In the genomic region with DNA sequence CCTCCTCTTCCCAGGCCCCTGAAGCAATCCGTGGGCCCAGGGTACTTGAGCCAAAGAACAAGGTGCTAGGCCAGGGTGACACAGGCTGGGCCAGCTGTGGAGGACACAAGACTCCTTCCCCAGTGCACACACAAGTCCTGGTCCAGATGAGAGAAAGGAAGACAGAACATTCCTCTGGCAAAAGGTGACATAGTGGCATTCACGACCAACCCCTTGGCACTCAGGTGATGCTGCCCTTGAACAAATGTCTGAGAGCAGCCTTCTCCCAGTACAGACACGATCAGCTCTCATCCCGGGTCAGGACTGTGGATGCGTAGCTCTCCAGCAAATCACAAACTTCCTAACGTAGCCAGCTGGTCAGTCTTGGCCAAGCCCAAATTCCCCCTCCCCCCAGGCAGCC, we compare ENCODE assay signal across 22 cellular contexts.
"Had no signal": no experiment of that assay in that cellular context is flagged by ENCODE, and none has a peak within 500 bp of the region (broad histone marks: within the 10 kb centered on the region; RNA-seq: fewer than 3 reads in every experiment).

No MANE protein-coding gene starts in this region.

- H3K4me3 Mint-ChIP-seq: activated CD8-positive, alpha-beta T cell treated with anti-CD3 and anti-CD28 coated beads for 36 hours; activated naive CD8-positive, alpha-beta T cell treated with anti-CD3 and anti-CD28 coated beads, Interleukin-2, amount 10 ng/mL, durations not matched to agents 7 days and 5 days; activated T-cell treated with anti-CD3 and anti-CD28 coated beads, Interleukin-2, amount 50 U/mL, for 4 hours; activated T-helper 17 cell treated with anti-CD3 and anti-CD28 coated beads, Interleukin-2, amount 50 U/mL, for 72 hours had no signal

- H3K36me3 Mint-ChIP-seq: activated naive CD8-positive, alpha-beta T cell treated with anti-CD3 and anti-CD28 coated beads, Interleukin-2, amount 10 ng/mL, durations not matched to agents 7 days and 5 days had no signal

- H3K9me3 Mint-ChIP-seq: activated T-cell treated with anti-CD3 and anti-CD28 coated beads, Interleukin-2, amount 50 U/mL, for 4 hours had no signal

- DNase-seq: activated CD4-positive, alpha-beta T cell treated with anti-CD3 and anti-CD28 coated beads for 4 hours; activated CD8-positive, alpha-beta memory T cell treated with anti-CD3 and anti-CD28 coated beads, Interleukin-2, amount 50 U/mL, for 48 hours; activated CD8-positive, alpha-beta T cell treated with anti-CD3 and anti-CD28 coated beads for 36 hours; activated naive CD4-positive, alpha-beta T cell treated with anti-CD3 and anti-CD28 coated beads, Interleukin-2, amount 50 U/mL, for 16 hours; activated naive CD8-positive, alpha-beta T cell treated with anti-CD3 and anti-CD28 coated beads, Interleukin-2, amount 10 ng/mL, durations not matched to agents 7 days and 5 days; activated T-cell treated with anti-CD3 and anti-CD28 coated beads, Interleukin-2, amount 50 U/mL, for 4 hours; adrenal gland; anterior cingulate cortex; central memory CD4-positive, alpha-beta T cell; Karpas-422; NCI-H1105 treated with DMSO at 0.1 percent for 48 hours; NCI-H1436 treated with DMSO at 0.1 percent for 48 hours; NCI-H187; NCI-H2081; NCI-H446; NCI-H524; SJCRH30; SK-N-SH; T-helper 1 cell had no signal

- H3K27ac Mint-ChIP-seq: activated CD8-positive, alpha-beta T cell treated with anti-CD3 and anti-CD28 coated beads for 36 hours; activated naive CD8-positive, alpha-beta T cell treated with anti-CD3 and anti-CD28 coated beads, Interleukin-2, amount 10 ng/mL, durations not matched to agents 7 days and 5 days; activated T-helper 17 cell treated with anti-CD3 and anti-CD28 coated beads, Interleukin-2, amount 50 U/mL, for 72 hours had no signal

- H3K27me3 Mint-ChIP-seq: activated CD8-positive, alpha-beta T cell treated with anti-CD3 and anti-CD28 coated beads for 36 hours had no signal

- H3K4me1 Mint-ChIP-seq: activated naive CD8-positive, alpha-beta T cell treated with anti-CD3 and anti-CD28 coated beads, Interleukin-2, amount 10 ng/mL, durations not matched to agents 7 days and 5 days; activated T-helper 17 cell treated with anti-CD3 and anti-CD28 coated beads, Interleukin-2, amount 50 U/mL, for 72 hours had no signal

- ATAC-seq: activated CD4-positive, CD25-positive, alpha-beta regulatory T cell treated with anti-CD3 and anti-CD28 coated beads, Interleukin-2, amount 50 U/mL, for 24 hours; activated CD8-positive, alpha-beta T cell treated with anti-CD3 and anti-CD28 coated beads for 36 hours; activated T-cell treated with anti-CD3 and anti-CD28 coated beads, Interleukin-2, amount 50 U/mL, for 4 hours; activated T-helper 17 cell treated with anti-CD3 and anti-CD28 coated beads, Interleukin-2, amount 50 U/mL, for 72 hours; K562 had no signal
